ENCODE assay signal across 9 cellular contexts in the genomic region with DNA sequence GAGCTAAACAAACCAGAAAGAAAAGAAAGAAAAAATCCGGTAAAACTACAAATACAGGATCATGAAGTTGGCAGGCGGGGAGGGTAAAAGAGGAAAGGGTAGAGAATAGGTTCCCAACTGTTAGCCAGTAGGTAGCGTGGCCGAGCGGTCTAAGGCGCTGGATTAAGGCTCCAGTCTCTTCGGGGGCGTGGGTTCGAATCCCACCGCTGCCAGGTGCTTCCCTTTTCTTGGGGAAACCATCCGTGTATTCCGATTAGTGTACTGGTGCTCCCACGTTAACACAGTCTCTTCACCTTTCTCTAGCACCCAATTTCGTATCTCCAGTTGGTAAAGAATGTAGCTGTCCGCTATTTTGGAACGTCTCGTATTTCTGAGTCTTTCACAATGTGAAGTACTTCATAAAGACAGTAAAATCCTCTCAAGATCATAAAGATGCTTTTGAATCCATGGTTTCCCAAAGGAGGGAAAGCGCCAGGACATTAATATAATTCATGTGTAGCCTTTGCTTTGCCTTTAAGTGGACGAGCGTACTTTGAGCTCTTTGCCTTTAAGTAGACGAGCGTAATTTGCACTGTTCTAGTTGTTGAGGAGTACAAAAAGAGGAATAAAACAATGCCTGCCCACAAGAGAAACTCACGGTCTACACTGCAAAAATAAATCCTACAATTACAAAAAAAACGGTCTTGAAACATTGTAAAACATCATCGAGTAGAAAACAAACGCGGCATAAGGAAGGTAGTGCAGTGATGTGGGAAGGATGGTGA. TPM values are rescaled to one million over a fixed set of nuclear protein-coding genes. Genes with fewer than 3 reads are reported as not detected.
DNase-seq lines count a peak whose midpoint lies in the region; ATAC-seq lines count a peak whose summit lies in the region.
"Had no signal": no experiment of that assay in that cellular context is flagged by ENCODE, and none has a peak within 500 bp of the region (broad histone marks: within the 10 kb centered on the region; RNA-seq: fewer than 3 reads in every experiment).

No MANE protein-coding gene starts in this region.

- no peak for ATAC-seq in HG02840 (IDR thresholded peaks at IDR 0.05; ENCODE audit: low FRiP score, unreplicated experiment)

- H3K27me3 ChIP-seq in SJSA1 (replicated peaks) = no peaks in the 10 kb centered on the region

- H3K4me1 ChIP-seq in SJSA1 (replicated peaks) = peaks cover 15% of the 10 kb centered on the region

- no peaks in the 10 kb centered on the region for H3K36me3 ChIP-seq in SJSA1

- peak overlapping the region; percentile 57 for H3K4me3 ChIP-seq in SJSA1

- DNase-seq in GM03348 (ENCODE audit: low spot score) (peak; percentile 68), M059J (ENCODE audit: low read depth) (peak; percentile 83), SJSA1 (ENCODE audit: low read depth in 1 of 2, low spot score in 2 of 2) (peak; percentile 74 to 87), globus pallidus (ENCODE audit: low spot score) (peak; percentile 73), non-pigmented ciliary epithelial cell (ENCODE audit: low read depth) (peak; percentile 53), superior temporal gyrus (ENCODE audit: extremely low spot score) (peak; percentile 88)
- peak; percentile 75 for DNase-seq in activated naive CD4-positive, alpha-beta T cell treated with Interleukin-2 at 50 U/mL for 16 hours

- H3K27ac ChIP-seq in SJSA1 = no peak overlapping the region

- H3K9me3 ChIP-seq in SJSA1 (replicated peaks) = no peaks in the 10 kb centered on the region

RNA-seq across cellular contexts. Expression of gene RNASE12, which starts 19.0 kb away (rescaled TPM):
- total RNA-seq in M059J (2014; rRNA removed; shearing (Covaris generic)) = not detected in 2 replicates
- total RNA-seq in SJSA1 (2014; rRNA removed; shearing (Covaris generic)) = not detected in 2 replicates
- total RNA-seq: glomerular endothelial cell had no signal

RNA-seq across cellular contexts. Expression of gene RNASE11, which starts 22.4 kb away (rescaled TPM):
- not detected in 2 replicates for total RNA-seq in M059J (2014; rRNA removed; shearing (Covaris generic))
- not detected in 2 replicates for total RNA-seq in SJSA1 (2014; rRNA removed; shearing (Covaris generic))
- total RNA-seq: glomerular endothelial cell had no signal

RNA-seq across cellular contexts. Expression of gene OR6S1, which starts 31.3 kb away (rescaled TPM):
- total RNA-seq in M059J (2014; rRNA removed; shearing (Covaris generic)) = not detected in 2 replicates
- not detected in 2 replicates for total RNA-seq in SJSA1 (2014; rRNA removed; shearing (Covaris generic))
- total RNA-seq: glomerular endothelial cell had no signal

RNA-seq across cellular contexts. Expression of gene RNASE9, which starts 49.3 kb away (rescaled TPM):
- total RNA-seq in M059J (2014; rRNA removed; shearing (Covaris generic)) = not detected in 2 replicates
- total RNA-seq in SJSA1 (2014; rRNA removed; shearing (Covaris generic)) = not detected in 2 replicates
- total RNA-seq: glomerular endothelial cell had no signal
